In genomic region chr22:35306350-35306967, GRCh38 we compare ENCODE assay signal across 12 cellular contexts. TPM values are rescaled to one million over a fixed set of nuclear protein-coding genes. Genes with fewer than 3 reads are reported as not detected.
A peak's percentile ranks its signal among the peaks of the same experiment; 100 is the strongest.
DNase-seq lines count a peak whose midpoint lies in the region; ATAC-seq and TF ChIP-seq lines count a peak whose summit lies in the region.
"Had no signal": no experiment of that assay in that cellular context is flagged by ENCODE, and none has a peak within 500 bp of the region (broad histone marks: within the 10 kb centered on the region; RNA-seq: fewer than 3 reads in every experiment).

No MANE protein-coding gene starts in this region.

- H2BK15ac ChIP-seq in H9 (ENCODE audit: low read depth, low read length): no peak overlapping the region

- no peaks in the 10 kb centered on the region for H3K79me2 ChIP-seq in KMS-11 (ENCODE audit: insufficient read depth, low read depth)
- no peaks in the 10 kb centered on the region for H3K79me2 ChIP-seq in H9 (ENCODE audit: insufficient read depth, low read length)

- no peak overlapping the region for H2BK5ac ChIP-seq in H9 (ENCODE audit: insufficient read length, low read length)

- H3K4me3 Mint-ChIP-seq in Calu3 (ENCODE audit: low read depth, unreplicated experiment): no peak overlapping the region
- H3K4me3 Mint-ChIP-seq in osteocyte (ENCODE audit: unreplicated experiment): no peak overlapping the region
- no peak overlapping the region for H3K4me3 Mint-ChIP-seq in H9

- no peaks in the 10 kb centered on the region for H3K9me3 Mint-ChIP-seq in Calu3 (ENCODE audit: low read depth, unreplicated experiment)
- H3K9me3 Mint-ChIP-seq in osteocyte (ENCODE audit: unreplicated experiment): no peaks in the 10 kb centered on the region
- H3K9me3 Mint-ChIP-seq in H9: no peaks in the 10 kb centered on the region

- no peak overlapping the region for H3K27ac ChIP-seq in KMS-11
- peak overlapping the region; percentile 21 to 72 for H3K27ac ChIP-seq in esophagus (ENCODE audit: low read depth in 2 of 2, low read length in 1 of 2)
- H3K27ac ChIP-seq in H9 (ENCODE audit: insufficient read length, low read depth, low read length): no peak overlapping the region

- no peak overlapping the region for H3K18ac ChIP-seq in H9 (ENCODE audit: insufficient read length, low read depth, low read length)

- H3K4me1 Mint-ChIP-seq in Calu3 (ENCODE audit: low read depth, unreplicated experiment) (peaks cover 52% of the 10 kb centered on the region), osteocyte (ENCODE audit: unreplicated experiment) (peaks cover 20% of the 10 kb centered on the region), H9 (peaks cover 17 to 18% of the 10 kb centered on the region in 2 experiments)

- H3K36me3 ChIP-seq in KMS-11 (ENCODE audit: insufficient read depth) (no peaks in the 10 kb centered on the region), esophagus (ENCODE audit: control insufficient read depth in 2 of 2, insufficient read depth in 2 of 2, low read length in 1 of 2) (peaks cover 0 to 6% of the 10 kb centered on the region in 2 donors)

- CTCF ChIA-PET in Calu3 (lab: Charles Lee): no interaction called here

- DNase-seq in Calu3: no peak
- DNase-seq in osteocyte (ENCODE audit: extremely low spot score, unreplicated experiment): peak; percentile 10
- DNase-seq in H9: no peak
- DNase-seq in SHP77 (lab: John Stamatoyannopoulos, UW): no peak
- DNase-seq: aorta, DMS79, KG1 had no signal

- H4K8ac ChIP-seq in H9 (replicated peaks; ENCODE audit: insufficient read length, low read depth, low read length): no peak overlapping the region

- no peak overlapping the region for H2AFZ ChIP-seq in KMS-11 (ENCODE audit: low read depth)
- no peak overlapping the region for H2AFZ ChIP-seq in H9 (ENCODE audit: low read length)

- H3K4me3 ChIP-seq in KMS-11 (IDR thresholded peaks at IDR 0.05; ENCODE audit: insufficient read depth, low read depth, low read length) (no peak overlapping the region), esophagus (ENCODE audit: low read depth in 1 of 2, low read length in 2 of 2) (no peak overlapping the region)

- no peaks in the 10 kb centered on the region for H3K79me1 ChIP-seq in H9 (ENCODE audit: insufficient read depth, low read depth, low read length, poor library complexity, severe bottlenecking)

- 48 to 57% methylated on average over 4 of the region's 4 CpGs for WGBS in esophagus, 2 donors
- no CpG with 5 or more reads among the region's 4 CpGs for WGBS in H9 (ENCODE audit: extremely low coverage, insufficient read length, low lambda C conversion rate)

- H2AK5ac ChIP-seq in H9 (ENCODE audit: insufficient read length, low read length): no peak overlapping the region

- H4K20me1 ChIP-seq in KMS-11 (ENCODE audit: insufficient read depth): no peaks in the 10 kb centered on the region
- peaks cover 3% of the 10 kb centered on the region for H4K20me1 ChIP-seq in H9 (ENCODE audit: control insufficient read depth, insufficient read depth, insufficient read length)

- H4K91ac ChIP-seq in H9 (ENCODE audit: insufficient read length, low read depth, low read length): no peak overlapping the region

- intact Hi-C loops in Calu3 (cut with micrococcal nuclease; ENCODE audit: unreplicated experiment): no loop called here

- H3K27ac Mint-ChIP-seq in Calu3 (ENCODE audit: unreplicated experiment) (peak overlapping the region; percentile 87), osteocyte (ENCODE audit: unreplicated experiment) (peak overlapping the region; percentile 23), H9 (no peak overlapping the region)

- H3K56ac ChIP-seq in H9 (ENCODE audit: insufficient read length, low read depth, low read length): no peak overlapping the region

- no peak overlapping the region for H3T11ph ChIP-seq in H9 (ENCODE audit: low read length)

- H2BK120ac ChIP-seq in H9 (ENCODE audit: low read depth, low read length, poor library complexity, severe bottlenecking): no peak overlapping the region

- H3K9ac ChIP-seq in KMS-11 (no peak overlapping the region), H9 (ENCODE audit: extremely low read depth, insufficient read length, low read length) (no peak overlapping the region)

- H3K27me3 ChIP-seq in KMS-11 (ENCODE audit: insufficient read depth, low read depth) (no peaks in the 10 kb centered on the region), esophagus (ENCODE audit: control insufficient read depth in 1 of 2, insufficient read depth in 2 of 2, low read length in 2 of 2) (no peaks in the 10 kb centered on the region), H9 (ENCODE audit: insufficient read depth, low read length) (no peaks in the 10 kb centered on the region)

- H3K4ac ChIP-seq in H9 (ENCODE audit: low read depth, low read length): no peak overlapping the region

- H3K36me3 Mint-ChIP-seq in Calu3 (ENCODE audit: insufficient read depth, unreplicated experiment) (peaks cover 36% of the 10 kb centered on the region), osteocyte (ENCODE audit: unreplicated experiment) (peaks cover 9% of the 10 kb centered on the region), H9 (ENCODE audit: insufficient read depth in 1 of 3, low read depth in 3 of 3) (no peaks in the 10 kb centered on the region)

- H2BK12ac ChIP-seq in H9 (ENCODE audit: insufficient read length, low read depth, low read length): no peak overlapping the region

- ATAC-seq in GM19395 (IDR thresholded peaks at IDR 0.05; ENCODE audit: unreplicated experiment) (no peak), HG02588 (IDR thresholded peaks at IDR 0.05; ENCODE audit: unreplicated experiment) (no peak)
- ATAC-seq: left lobe of liver had no signal

- TF ChIP-seq CTCF in Calu3 (IDR thresholded peaks at IDR 0.05; ENCODE audit: unreplicated experiment): no peak
- TF ChIP-seq CTCF in KMS-11 (conservative IDR thresholded peaks at IDR 0.05; ENCODE audit: low read depth, low read length): no peak
- TF ChIP-seq CTCF in osteocyte (IDR thresholded peaks at IDR 0.05): no peak
- no peak for TF ChIP-seq CTCF in H9 (conservative IDR thresholded peaks at IDR 0.05)

- H4K5ac ChIP-seq in H9 (ENCODE audit: insufficient read length, low read depth, low read length): no peak overlapping the region

- H3K23ac ChIP-seq in H9 (ENCODE audit: insufficient read length, low read depth, low read length): no peak overlapping the region

- H3K23me2 ChIP-seq in H9 (ENCODE audit: insufficient read length, low read depth, low read length, poor library complexity, severe bottlenecking): no peaks in the 10 kb centered on the region

- H3K9me3 ChIP-seq in esophagus (ENCODE audit: control insufficient read depth in 2 of 2, insufficient read depth in 1 of 2, low read depth in 1 of 2, low read length in 1 of 2) (no peaks in the 10 kb centered on the region), H9 (ENCODE audit: control insufficient read depth, low read depth, low read length) (no peaks in the 10 kb centered on the region)

- H3K4me1 ChIP-seq in KMS-11 (ENCODE audit: low read depth, poor library complexity, severe bottlenecking) (peaks cover 69% of the 10 kb centered on the region), esophagus (ENCODE audit: control insufficient read depth in 2 of 2, insufficient read depth in 2 of 2, low read length in 1 of 2) (peaks cover 9 to 17% of the 10 kb centered on the region in 2 donors), H9 (ENCODE audit: insufficient read depth, low read length) (no peaks in the 10 kb centered on the region)

- H3K27me3 Mint-ChIP-seq in Calu3 (ENCODE audit: unreplicated experiment) (peaks cover 5% of the 10 kb centered on the region), osteocyte (ENCODE audit: unreplicated experiment) (no peaks in the 10 kb centered on the region), H9 (ENCODE audit: low read depth) (no peaks in the 10 kb centered on the region)

- no TSS peak for BruUV-seq in Calu3 (replicated peaks; lab: Mats Ljungman, UMichigan)

- H2BK20ac ChIP-seq in H9 (ENCODE audit: low read depth, low read length, poor library complexity, severe bottlenecking): no peak overlapping the region

- no peak overlapping the region for H3K14ac ChIP-seq in H9 (ENCODE audit: insufficient read depth, low read length)

- peak overlapping the region; percentile 71; the same call in 1 of the 2 replicates for H3K4me2 ChIP-seq in KMS-11
- H3K4me2 ChIP-seq in H9 (ENCODE audit: insufficient read depth, insufficient read length, low read length): no peak overlapping the region

RNA-seq across cellular contexts. Expression of gene TOM1, which starts 6.8 kb away (rescaled TPM):
- 49.1 and 50.0 TPM in 2 replicates for total RNA-seq in Calu3 (2022)
- polyA plus RNA-seq in esophagus: 10 to 100 TPM; 86.4 to 88.0 TPM
- total RNA-seq in osteocyte: 55.5 and 57.6 TPM in 2 replicates
- 22.3 and 23.9 TPM in 2 replicates for total RNA-seq in H9 (2021)

RNA-seq across cellular contexts. Expression of gene HMGXB4, which starts 49.2 kb away (rescaled TPM):
- total RNA-seq in Calu3 (2022) (37.5 and 42.7 TPM in 2 replicates), osteocyte (25.7 and 26.8 TPM in 2 replicates), H9 (2021) (32.5 and 33.5 TPM in 2 replicates)
- polyA plus RNA-seq in esophagus: 1 to 10 TPM; 6.8 to 7.1 TPM

Comparison
In these comparisons a context has a peak if more than half of its experiments do, and no peak if none do; other contexts are left out.
1. H3K27ac Mint-ChIP-seq: peak in Calu3 (single experiment) and osteocyte (single experiment); none in H9 (0 of 3).
2. H3K27ac ChIP-seq: peak in esophagus (2 of 2); none in KMS-11 (single experiment) and H9 (single experiment).